10 cellular contexts compared by ENCODE assay signal in the genomic region with DNA sequence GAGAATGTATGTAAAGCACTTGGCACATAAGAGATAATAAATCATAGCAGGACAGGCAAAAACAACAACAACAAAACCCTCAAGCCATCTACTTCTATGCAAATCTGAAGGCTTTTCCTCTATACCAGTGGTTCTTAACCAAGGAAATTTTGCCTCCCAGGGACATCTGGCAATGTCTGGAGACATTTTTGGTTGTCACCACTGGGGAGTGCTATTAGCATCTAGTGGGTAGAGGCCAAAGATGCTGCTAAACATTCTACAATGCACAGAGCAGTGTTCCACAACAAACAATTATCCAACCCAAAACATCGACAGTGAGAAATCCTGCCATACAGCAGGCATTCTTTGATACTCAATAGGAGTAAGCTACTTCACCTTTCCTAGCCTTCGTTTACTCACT. TPM values are rescaled to one million over a fixed set of nuclear protein-coding genes. Genes with fewer than 3 reads are reported as not detected.
DNase-seq lines count a peak whose midpoint lies in the region; ATAC-seq, FAIRE-seq and TF ChIP-seq lines count a peak whose summit lies in the region.
"Had no signal": no experiment of that assay in that cellular context is flagged by ENCODE, and none has a peak within 500 bp of the region (broad histone marks: within the 10 kb centered on the region; RNA-seq: fewer than 3 reads in every experiment).

No MANE protein-coding gene starts in this region.

- no TSS peak for BruUV-seq in K562 (replicated peaks; lab: Mats Ljungman, UMichigan)

- peaks cover 5% of the 10 kb centered on the region; the same call in 1 of the 2 replicates for H3K4me1 Mint-ChIP-seq in HFFc6 (ENCODE audit: low read depth)
- no peaks in the 10 kb centered on the region for H3K4me1 Mint-ChIP-seq in natural killer cell treated with Interleukin-12 subunit alpha and Interleukin-12 subunit beta and Interleukin-15 and Interleukin-18, amount 100 ng/mL, for 72 hours (ENCODE audit: low read depth in 2 of 2)
- peaks cover 9% of the 10 kb centered on the region for H3K4me1 Mint-ChIP-seq in T-helper 2 cell treated with Interferon-gamma antibody and Interleukin-4, amounts not matched to agents 5 μg/mL and 100 μg/mL, for 36 hours (ENCODE audit: low read depth)
- H3K4me1 Mint-ChIP-seq: natural killer cell had no signal

- no peaks in the 10 kb centered on the region for H3K9me1 ChIP-seq in K562 (ENCODE audit: control insufficient read depth, insufficient read depth, low read length)

- no peaks in the 10 kb centered on the region; the same call in 1 of the 2 replicates for H3K27me3 Mint-ChIP-seq in HFFc6 (ENCODE audit: insufficient read depth)
- no peaks in the 10 kb centered on the region for H3K27me3 Mint-ChIP-seq in natural killer cell treated with Interleukin-12 subunit alpha and Interleukin-12 subunit beta and Interleukin-15 and Interleukin-18, amount 100 ng/mL, for 72 hours
- no peaks in the 10 kb centered on the region for H3K27me3 Mint-ChIP-seq in T-helper 2 cell treated with Interferon-gamma antibody and Interleukin-4, amounts not matched to agents 5 μg/mL and 100 μg/mL, for 36 hours (ENCODE audit: low read depth)

- no peak for TF ChIP-seq POLR2A in K562 (conservative IDR thresholded peaks at IDR 0.05)

- H3K27ac Mint-ChIP-seq in HFFc6 = no peak overlapping the region
- no peak overlapping the region for H3K27ac Mint-ChIP-seq in natural killer cell treated with Interleukin-12 subunit alpha and Interleukin-12 subunit beta and Interleukin-15 and Interleukin-18, amount 100 ng/mL, for 72 hours
- H3K27ac Mint-ChIP-seq in T-helper 2 cell treated with Interferon-gamma antibody and Interleukin-4, amounts not matched to agents 5 μg/mL and 100 μg/mL, for 36 hours = no peak overlapping the region
- H3K27ac Mint-ChIP-seq: natural killer cell had no signal

- CTCF ChIA-PET in K562 (lab: Yijun Ruan, JAX; ENCODE audit: low intra/inter-chr PET ratio) = interaction anchor here (1.3 to 1.8 kb wide), 2 partner anchors 37 to 202 kb away, joined by 4 to 7 read pairs; no protein-coding TSS in a partner anchor

- intact Hi-C loops in K562 (cut with micrococcal nuclease) = loop anchor here (1.0 to 2.0 kb wide), 2 partner anchors 37 to 169 kb away; no protein-coding TSS in a partner anchor

- TF ChIP-seq RAD21 in K562 (CRISPR knock-in tag; conservative IDR thresholded peaks at IDR 0.05 in 1 of 2, IDR thresholded peaks at IDR 0.05 in 1 of 2) = peak; percentile 50 to 73

- ATAC-seq in K562 = peak; percentile 77
- no peak for ATAC-seq in natural killer cell treated with Interleukin-12 subunit alpha and Interleukin-12 subunit beta and Interleukin-15 and Interleukin-18, amount 100 ng/mL, for 72 hours
- ATAC-seq: natural killer cell had no signal

- H3K4me1 ChIP-seq in K562 (replicated peaks in 1 of 2; ENCODE audit: control insufficient read depth in 2 of 2, insufficient read depth in 2 of 2, low read length in 2 of 2) = no peaks in the 10 kb centered on the region

- no peak for TF ChIP-seq EP300 in K562 (IDR thresholded peaks at IDR 0.05; ENCODE audit: low read length)

- H3K36me3 Mint-ChIP-seq in HFFc6 (ENCODE audit: low read depth) = peaks cover 7% of the 10 kb centered on the region
- H3K36me3 Mint-ChIP-seq in natural killer cell treated with Interleukin-12 subunit alpha and Interleukin-12 subunit beta and Interleukin-15 and Interleukin-18, amount 100 ng/mL, for 72 hours = no peaks in the 10 kb centered on the region
- peaks cover 7% of the 10 kb centered on the region for H3K36me3 Mint-ChIP-seq in T-helper 2 cell treated with Interferon-gamma antibody and Interleukin-4, amounts not matched to agents 5 μg/mL and 100 μg/mL, for 36 hours (ENCODE audit: low read depth)
- H3K36me3 Mint-ChIP-seq: natural killer cell had no signal

- no peaks in the 10 kb centered on the region for H3K9me3 ChIP-seq in K562 (replicated peaks; ENCODE audit: control insufficient read depth, insufficient read depth, low read depth, low read length)

- H3K27ac ChIP-seq in K562 (ENCODE audit: extremely low read depth, low read depth, low read length) = no peak overlapping the region

- no peaks in the 10 kb centered on the region for H3K9me3 Mint-ChIP-seq in HFFc6
- no peaks in the 10 kb centered on the region for H3K9me3 Mint-ChIP-seq in natural killer cell treated with Interleukin-12 subunit alpha and Interleukin-12 subunit beta and Interleukin-15 and Interleukin-18, amount 100 ng/mL, for 72 hours
- no peaks in the 10 kb centered on the region for H3K9me3 Mint-ChIP-seq in T-helper 2 cell treated with Interferon-gamma antibody and Interleukin-4, amounts not matched to agents 5 μg/mL and 100 μg/mL, for 36 hours
- H3K9me3 Mint-ChIP-seq: natural killer cell had no signal

- peak; percentile 49 for DNase-seq in DMS53 (lab: John Stamatoyannopoulos, UW)
- peak; percentile 2 for DNase-seq in HFFc6
- DNase-seq in K562 (ENCODE audit: extremely low read depth in 1 of 4, low spot score in 3 of 4) = peak in 1 of 4 experiments; percentile 43
- peak; percentile 60 for DNase-seq in medulla oblongata (ENCODE audit: extremely low spot score)
- no peak for DNase-seq in natural killer cell treated with Interleukin-12 subunit alpha and Interleukin-12 subunit beta and Interleukin-15 and Interleukin-18, amount 100 ng/mL, for 72 hours (ENCODE audit: low spot score)
- DNase-seq in SW480 (ENCODE audit: low spot score) = no peak
- DNase-seq in T-helper 2 cell treated with Interferon-gamma antibody and Interleukin-4, amounts not matched to agents 5 μg/mL and 100 μg/mL, for 36 hours (ENCODE audit: low spot score) = no peak
- no peak for DNase-seq in dedifferentiated amniotic fluid mesenchymal stem cell (ENCODE audit: extremely low spot score)
- DNase-seq: natural killer cell had no signal

- H3K79me2 ChIP-seq in K562 (ENCODE audit: control insufficient read depth, insufficient read depth, low read length) = no peaks in the 10 kb centered on the region

- peak; percentile 84 for FAIRE-seq in K562 (lab: Jason Lieb, UNC)
- FAIRE-seq: endometrium had no signal

- H3K4me3 Mint-ChIP-seq in HFFc6 = no peak overlapping the region
- no peak overlapping the region for H3K4me3 Mint-ChIP-seq in natural killer cell treated with Interleukin-12 subunit alpha and Interleukin-12 subunit beta and Interleukin-15 and Interleukin-18, amount 100 ng/mL, for 72 hours
- no peak overlapping the region for H3K4me3 Mint-ChIP-seq in T-helper 2 cell treated with Interferon-gamma antibody and Interleukin-4, amounts not matched to agents 5 μg/mL and 100 μg/mL, for 36 hours
- H3K4me3 Mint-ChIP-seq: natural killer cell had no signal

- no peak overlapping the region for H3K4me3 ChIP-seq in K562

- no peaks in the 10 kb centered on the region for H3K27me3 ChIP-seq in K562 (ENCODE audit: control insufficient read depth in 2 of 2, insufficient read depth in 2 of 2, low read length in 2 of 2)

- H3K4me2 ChIP-seq in K562 (ENCODE audit: insufficient read depth, low read length) = no peak overlapping the region

- POLR2A ChIA-PET in K562 (lab: Yijun Ruan, JAX) = interaction anchor here (0.7 kb wide), 1 partner anchor 27 kb away, joined by 3 read pairs; no protein-coding TSS in a partner anchor

- no peaks in the 10 kb centered on the region for H4K20me1 ChIP-seq in K562 (replicated peaks; ENCODE audit: control insufficient read depth, insufficient read depth, low read length)

- H2AFZ ChIP-seq in K562 (ENCODE audit: low read depth, low read length) = no peak overlapping the region

- TF ChIP-seq CTCF in HFFc6 (IDR thresholded peaks at IDR 0.05) (peak; percentile 30; the same call in 1 of the 2 replicates), K562 (IDR thresholded peaks at IDR 0.05 in 2 of 3, conservative IDR thresholded peaks at IDR 0.05 in 1 of 3; ENCODE audit: insufficient read depth in 2 of 3, low read depth in 1 of 3, low read length in 3 of 3) (peak; percentile 49 to 63 (median 59); a peak in 5 of 6 replicates)

- WGBS in K562 (ENCODE audit: insufficient coverage, low coverage, missing lambda C conversion rate) = 82% methylated on average over 2 of the region's 2 CpGs

- in situ Hi-C loops in K562 (cut with MboI) = no loop called here

- peaks cover 8% of the 10 kb centered on the region; the same call in 1 of the 3 replicates for H3K36me3 ChIP-seq in K562 (ENCODE audit: control insufficient read depth, insufficient read depth, low read length)

- no peak overlapping the region for H3K9ac ChIP-seq in K562 (ENCODE audit: insufficient read depth in 1 of 2, low read depth in 2 of 2, low read length in 2 of 2)

RNA-seq across cellular contexts. Expression of gene NDRG3, which starts 28.2 kb away (rescaled TPM):
- total RNA-seq in HFFc6 (2021; fragmentation: NEBNext Ultra II Directional; extraction: Animal tissue kit (Norgen Biotek cat#: 25700)) = 10 to 100 TPM; 32.8 to 42.3 (median 37.2) TPM
- 20.4 and 24.9 TPM in 2 replicates for total RNA-seq in K562 (2011; cell fraction: chromatin; rRNA removed; ENCODE audit: low replicate concordance)
- 8.9 and 9.0 TPM in 2 replicates for total RNA-seq in K562 (2011; cell fraction: nucleolus; rRNA removed)
- total RNA-seq in K562 (2011; cell fraction: nucleoplasm; rRNA removed) = 13.2 and 20.0 TPM in 2 replicates
- total RNA-seq in K562 (2014; rRNA removed) (14.9 and 20.8 TPM in 2 replicates), K562 (2014; rRNA removed; fragmentation: Illumina TruSeq; extraction: Trizol) (26.6 and 28.3 TPM in 2 replicates), K562 (2015; rRNA removed; fragmentation: Illumina TruSeq; extraction: Trizol) (23.0 and 24.4 TPM in 2 replicates), K562 (2021) (24.5 and 25.6 TPM in 2 replicates)
- polyA plus RNA-seq in K562 (2011; rRNA removed) (25.0 and 27.6 TPM in 2 replicates), K562 (2014; fragmentation: Illumina TruSeq; extraction: Trizol) (32.1 and 39.4 TPM in 2 replicates), K562 (2014; fragmentation: Nextera tagmentation; extraction: Ambion mirVana) (10 to 100 TPM; 15.2 to 23.8 TPM), K562 (2014; rRNA removed) (14.6 and 19.0 TPM in 2 replicates)
- polyA plus RNA-seq in K562 (2011; cell fraction: cytosol; rRNA removed) = 23.3 and 24.8 TPM in 2 replicates
- polyA plus RNA-seq in K562 (2011; cell fraction: nucleus; rRNA removed) = 20.6 and 24.7 TPM in 2 replicates
- 22.5 and 24.6 TPM in 2 replicates for polyA plus RNA-seq in K562 (2012)
- polyA minus RNA-seq in K562 (2011; rRNA and poly(A)+ RNA removed) = 18.8 and 25.3 TPM in 2 replicates
- 19.8 and 26.8 TPM in 2 replicates for polyA minus RNA-seq in K562 (2011; cell fraction: cytosol; rRNA and poly(A)+ RNA removed)
- 2.8 and 6.2 TPM in 2 replicates for polyA minus RNA-seq in K562 (2011; cell fraction: nucleus; rRNA and poly(A)+ RNA removed)
- total RNA-seq in natural killer cell treated with Interleukin-12 subunit alpha and Interleukin-12 subunit beta and Interleukin-15 and Interleukin-18, amount 100 ng/mL, for 72 hours = 10 to 100 TPM; 19.0 to 20.6 TPM

RNA-seq across cellular contexts. Expression of gene DSN1, which starts 55.9 kb away (rescaled TPM):
- total RNA-seq in HFFc6 (2021; fragmentation: NEBNext Ultra II Directional; extraction: Animal tissue kit (Norgen Biotek cat#: 25700)) = 10 to 100 TPM in 5 of 6 experiments, 1 to 10 TPM in 1; 8.6 to 15.7 (median 14.0) TPM
- 16.5 and 34.2 TPM in 2 replicates for total RNA-seq in K562 (2011; cell fraction: chromatin; rRNA removed; ENCODE audit: low replicate concordance)
- 14.5 and 17.0 TPM in 2 replicates for total RNA-seq in K562 (2011; cell fraction: nucleolus; rRNA removed)
- total RNA-seq in K562 (2011; cell fraction: nucleoplasm; rRNA removed) = 20.0 and 20.1 TPM in 2 replicates
- 25.7 and 27.0 TPM in 2 replicates for total RNA-seq in K562 (2014; rRNA removed)
- 35.6 and 36.9 TPM in 2 replicates for total RNA-seq in K562 (2014; rRNA removed; fragmentation: Illumina TruSeq; extraction: Trizol)
- total RNA-seq in K562 (2015; rRNA removed; fragmentation: Illumina TruSeq; extraction: Trizol) = 29.1 and 29.9 TPM in 2 replicates
- total RNA-seq in K562 (2021) = 22.6 and 23.3 TPM in 2 replicates
- polyA plus RNA-seq in K562 (2011; rRNA removed) = 37.3 and 45.3 TPM in 2 replicates
- polyA plus RNA-seq in K562 (2011; cell fraction: cytosol; rRNA removed) = 16.9 and 22.5 TPM in 2 replicates
- 15.7 and 16.4 TPM in 2 replicates for polyA plus RNA-seq in K562 (2011; cell fraction: nucleus; rRNA removed)
- 20.8 and 32.3 TPM in 2 replicates for polyA plus RNA-seq in K562 (2012)
- polyA plus RNA-seq in K562 (2014; fragmentation: Illumina TruSeq; extraction: Trizol) = 31.0 and 33.8 TPM in 2 replicates
- polyA plus RNA-seq in K562 (2014; fragmentation: Nextera tagmentation; extraction: Ambion mirVana) = 10 to 100 TPM; 31.1 to 42.4 TPM
- 30.3 and 30.5 TPM in 2 replicates for polyA plus RNA-seq in K562 (2014; rRNA removed)
- polyA minus RNA-seq in K562 (2011; rRNA and poly(A)+ RNA removed) = 26.9 and 27.8 TPM in 2 replicates
- 10.3 and 12.1 TPM in 2 replicates for polyA minus RNA-seq in K562 (2011; cell fraction: cytosol; rRNA and poly(A)+ RNA removed)
- 12.5 and 13.2 TPM in 2 replicates for polyA minus RNA-seq in K562 (2011; cell fraction: nucleus; rRNA and poly(A)+ RNA removed)
- total RNA-seq in natural killer cell treated with Interleukin-12 subunit alpha and Interleukin-12 subunit beta and Interleukin-15 and Interleukin-18, amount 100 ng/mL, for 72 hours = 10 to 100 TPM; 21.6 to 29.1 TPM

Comparison
In these comparisons a context has a peak if more than half of its experiments do, and no peak if none do; other contexts are left out.
1. DNase-seq: peak in DMS53 (single experiment), HFFc6 (single experiment) and medulla oblongata (single experiment); none in natural killer cell treated with Interleukin-12 subunit alpha and Interleukin-12 subunit beta and Interleukin-15 and Interleukin-18, amount 100 ng/mL, for 72 hours (single experiment), SW480 (single experiment), T-helper 2 cell treated with Interferon-gamma antibody and Interleukin-4, amounts not matched to agents 5 μg/mL and 100 μg/mL, for 36 hours (single experiment) and dedifferentiated amniotic fluid mesenchymal stem cell (single experiment).